Comparison of ENCODE assay signal across 1 cellular context in the genomic region with DNA sequence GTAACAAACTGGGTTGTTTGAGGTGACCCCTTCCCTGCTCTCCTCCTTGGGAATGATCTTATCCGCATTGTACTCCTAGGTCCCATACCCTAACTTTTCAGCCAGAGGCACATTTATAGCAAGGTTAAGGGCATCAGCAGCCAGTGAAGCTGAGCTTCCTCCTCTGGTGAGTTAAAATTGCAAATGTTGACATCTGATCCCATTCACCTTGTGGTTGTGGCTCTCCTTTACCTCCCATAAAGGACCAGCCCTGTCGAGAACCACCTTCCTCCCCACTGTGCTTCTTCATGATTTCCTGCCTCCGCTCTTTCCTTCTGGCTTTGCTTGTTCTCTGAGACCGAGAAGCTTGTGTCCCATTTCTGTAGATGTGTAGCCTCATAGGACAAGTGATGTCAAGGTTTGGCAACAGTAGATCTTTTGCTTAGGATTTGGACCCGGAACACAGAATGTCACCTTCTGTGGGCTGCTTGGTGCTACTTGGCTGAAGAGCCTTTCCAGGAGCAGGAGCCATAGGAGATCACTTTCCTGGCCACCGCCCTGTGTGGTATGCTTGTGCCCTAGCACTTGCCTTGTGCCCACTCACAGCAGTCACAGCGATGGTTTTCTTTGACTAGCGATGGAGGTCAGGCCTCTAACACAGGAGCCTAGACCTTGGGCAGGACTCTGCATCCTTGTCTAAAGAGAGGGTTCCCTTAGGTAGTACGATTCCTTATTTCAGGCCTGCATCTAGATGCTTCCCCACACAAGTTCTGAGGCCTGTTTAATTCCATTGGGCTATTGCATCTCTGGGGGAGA.
TF ChIP-seq lines count a peak whose summit lies in the region.

No MANE protein-coding gene starts in this region.

TF ChIP-seq in SK-N-SH, 30 proteins besides CTCF, POLR2A, EP300 and RAD21 (continued from another document):
- TF ChIP-seq, protein P1, sequence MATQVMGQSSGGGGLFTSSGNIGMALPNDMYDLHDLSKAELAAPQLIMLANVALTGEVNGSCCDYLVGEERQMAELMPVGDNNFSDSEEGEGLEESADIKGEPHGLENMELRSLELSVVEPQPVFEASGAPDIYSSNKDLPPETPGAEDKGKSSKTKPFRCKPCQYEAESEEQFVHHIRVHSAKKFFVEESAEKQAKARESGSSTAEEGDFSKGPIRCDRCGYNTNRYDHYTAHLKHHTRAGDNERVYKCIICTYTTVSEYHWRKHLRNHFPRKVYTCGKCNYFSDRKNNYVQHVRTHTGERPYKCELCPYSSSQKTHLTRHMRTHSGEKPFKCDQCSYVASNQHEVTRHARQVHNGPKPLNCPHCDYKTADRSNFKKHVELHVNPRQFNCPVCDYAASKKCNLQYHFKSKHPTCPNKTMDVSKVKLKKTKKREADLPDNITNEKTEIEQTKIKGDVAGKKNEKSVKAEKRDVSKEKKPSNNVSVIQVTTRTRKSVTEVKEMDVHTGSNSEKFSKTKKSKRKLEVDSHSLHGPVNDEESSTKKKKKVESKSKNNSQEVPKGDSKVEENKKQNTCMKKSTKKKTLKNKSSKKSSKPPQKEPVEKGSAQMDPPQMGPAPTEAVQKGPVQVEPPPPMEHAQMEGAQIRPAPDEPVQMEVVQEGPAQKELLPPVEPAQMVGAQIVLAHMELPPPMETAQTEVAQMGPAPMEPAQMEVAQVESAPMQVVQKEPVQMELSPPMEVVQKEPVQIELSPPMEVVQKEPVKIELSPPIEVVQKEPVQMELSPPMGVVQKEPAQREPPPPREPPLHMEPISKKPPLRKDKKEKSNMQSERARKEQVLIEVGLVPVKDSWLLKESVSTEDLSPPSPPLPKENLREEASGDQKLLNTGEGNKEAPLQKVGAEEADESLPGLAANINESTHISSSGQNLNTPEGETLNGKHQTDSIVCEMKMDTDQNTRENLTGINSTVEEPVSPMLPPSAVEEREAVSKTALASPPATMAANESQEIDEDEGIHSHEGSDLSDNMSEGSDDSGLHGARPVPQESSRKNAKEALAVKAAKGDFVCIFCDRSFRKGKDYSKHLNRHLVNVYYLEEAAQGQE (IDR thresholded peaks at IDR 0.05; ENCODE audit: low read depth, low read length), result no peak
- TF ChIP-seq, protein P2, sequence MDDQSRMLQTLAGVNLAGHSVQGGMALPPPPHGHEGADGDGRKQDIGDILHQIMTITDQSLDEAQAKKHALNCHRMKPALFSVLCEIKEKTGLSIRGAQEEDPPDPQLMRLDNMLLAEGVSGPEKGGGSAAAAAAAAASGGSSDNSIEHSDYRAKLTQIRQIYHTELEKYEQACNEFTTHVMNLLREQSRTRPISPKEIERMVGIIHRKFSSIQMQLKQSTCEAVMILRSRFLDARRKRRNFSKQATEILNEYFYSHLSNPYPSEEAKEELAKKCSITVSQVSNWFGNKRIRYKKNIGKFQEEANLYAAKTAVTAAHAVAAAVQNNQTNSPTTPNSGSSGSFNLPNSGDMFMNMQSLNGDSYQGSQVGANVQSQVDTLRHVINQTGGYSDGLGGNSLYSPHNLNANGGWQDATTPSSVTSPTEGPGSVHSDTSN (IDR thresholded peaks at IDR 0.05), result no peak
- TF ChIP-seq TAF1 (IDR thresholded peaks at IDR 0.05; ENCODE audit: borderline replicate concordance, low read depth, low read length) (no peak), RFX5 (IDR thresholded peaks at IDR 0.05; ENCODE audit: low read length) (no peak), JUND (IDR thresholded peaks at IDR 0.05) (no peak), GATA2 (CRISPR knock-in tag; IDR thresholded peaks at IDR 0.05) (no peak), SMC3 (IDR thresholded peaks at IDR 0.05; ENCODE audit: low read depth, low read length) (no peak), EZH2phosphoT487 (IDR thresholded peaks at IDR 0.05; ENCODE audit: borderline replicate concordance, low read depth) (no peak), GABPA (IDR thresholded peaks at IDR 0.05; ENCODE audit: low read depth) (no peak), ZBTB33 (IDR thresholded peaks at IDR 0.05; ENCODE audit: borderline replicate concordance, low read depth) (no peak), RXRA (IDR thresholded peaks at IDR 0.05; ENCODE audit: borderline replicate concordance, low read depth) (no peak), MEF2A (IDR thresholded peaks at IDR 0.05; ENCODE audit: borderline replicate concordance, low read depth) (no peak), TEAD4 (IDR thresholded peaks at IDR 0.05; ENCODE audit: borderline replicate concordance, insufficient read depth) (no peak), CHD2 (IDR thresholded peaks at IDR 0.05; ENCODE audit: low read length, partially characterized antibody) (no peak), MXI1 (IDR thresholded peaks at IDR 0.05; ENCODE audit: low read depth, low read length) (no peak), SIN3A (IDR thresholded peaks at IDR 0.05; ENCODE audit: borderline replicate concordance, low read depth, low read length) (no peak), NFIC (IDR thresholded peaks at IDR 0.05; ENCODE audit: borderline replicate concordance) (no peak)
- TF ChIP-seq, protein P3, sequence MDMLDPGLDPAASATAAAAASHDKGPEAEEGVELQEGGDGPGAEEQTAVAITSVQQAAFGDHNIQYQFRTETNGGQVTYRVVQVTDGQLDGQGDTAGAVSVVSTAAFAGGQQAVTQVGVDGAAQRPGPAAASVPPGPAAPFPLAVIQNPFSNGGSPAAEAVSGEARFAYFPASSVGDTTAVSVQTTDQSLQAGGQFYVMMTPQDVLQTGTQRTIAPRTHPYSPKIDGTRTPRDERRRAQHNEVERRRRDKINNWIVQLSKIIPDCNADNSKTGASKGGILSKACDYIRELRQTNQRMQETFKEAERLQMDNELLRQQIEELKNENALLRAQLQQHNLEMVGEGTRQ (IDR thresholded peaks at IDR 0.05; ENCODE audit: borderline replicate concordance, low read depth, low read length), result no peak
